1 cellular context compared by ENCODE assay signal in the genomic region with DNA sequence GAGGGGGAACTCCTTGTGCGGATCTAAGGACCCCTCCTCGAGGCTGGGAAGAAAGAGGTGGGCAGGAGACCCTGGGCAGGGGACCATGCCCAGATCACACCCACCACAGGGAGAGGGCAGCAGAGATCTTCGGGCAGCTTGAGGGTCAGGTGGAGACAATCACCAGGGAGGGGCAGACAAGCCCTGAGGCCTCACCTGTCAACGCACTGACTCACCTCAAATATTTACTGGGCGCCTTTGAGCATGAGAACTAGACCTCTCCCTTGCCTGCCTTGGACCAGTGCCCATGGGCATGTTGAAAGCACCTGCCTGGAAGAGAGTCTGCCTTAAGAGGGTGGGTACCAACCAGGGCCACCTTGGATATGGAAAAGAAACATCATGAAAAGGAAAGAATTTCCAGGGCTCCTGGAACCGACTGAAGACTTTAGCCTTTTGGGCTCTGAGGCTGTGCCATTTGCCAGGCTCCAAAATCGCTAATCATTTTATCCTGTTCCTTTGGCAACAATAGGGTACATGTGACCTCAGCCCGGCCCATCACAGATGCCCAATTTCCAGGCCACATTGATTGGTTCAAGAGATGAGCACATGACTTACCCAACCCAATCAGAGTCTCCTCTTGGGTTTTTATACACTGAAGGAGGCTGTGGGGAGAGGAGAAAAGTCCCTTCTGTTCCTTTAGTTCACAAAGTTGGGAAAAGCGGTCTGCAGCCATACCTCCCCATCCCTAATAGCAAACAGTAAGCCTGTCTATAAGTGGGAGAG.
A peak's percentile ranks its signal among the peaks of the same experiment; 100 is the strongest.
TF ChIP-seq lines count a peak whose summit lies in the region.

No MANE protein-coding gene starts in this region.

TF ChIP-seq in Ishikawa, 13 proteins besides CTCF, POLR2A, EP300 and RAD21 (continued from another document):
- TF ChIP-seq CREB1 (IDR thresholded peaks at IDR 0.05; ENCODE audit: low read depth) (no peak), ZBTB7A (IDR thresholded peaks at IDR 0.05; ENCODE audit: low read depth) (peak; percentile 95), TEAD4 (IDR thresholded peaks at IDR 0.05) (peak; percentile 45; the same call in 1 of the 2 replicates), EGR1 (IDR thresholded peaks at IDR 0.05) (no peak), TCF12 (IDR thresholded peaks at IDR 0.05; ENCODE audit: low read depth) (peak; percentile 71; the same call in 1 of the 2 replicates), REST (IDR thresholded peaks at IDR 0.05; ENCODE audit: low read depth) (no peak), TAF1 (IDR thresholded peaks at IDR 0.05; ENCODE audit: low read depth) (no peak)
- TF ChIP-seq, protein P1, sequence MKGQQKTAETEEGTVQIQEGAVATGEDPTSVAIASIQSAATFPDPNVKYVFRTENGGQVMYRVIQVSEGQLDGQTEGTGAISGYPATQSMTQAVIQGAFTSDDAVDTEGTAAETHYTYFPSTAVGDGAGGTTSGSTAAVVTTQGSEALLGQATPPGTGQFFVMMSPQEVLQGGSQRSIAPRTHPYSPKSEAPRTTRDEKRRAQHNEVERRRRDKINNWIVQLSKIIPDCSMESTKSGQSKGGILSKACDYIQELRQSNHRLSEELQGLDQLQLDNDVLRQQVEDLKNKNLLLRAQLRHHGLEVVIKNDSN (IDR thresholded peaks at IDR 0.05), result peak; percentile 74
